Comparison of ENCODE assay signal across 23 cellular contexts in the genomic region with DNA sequence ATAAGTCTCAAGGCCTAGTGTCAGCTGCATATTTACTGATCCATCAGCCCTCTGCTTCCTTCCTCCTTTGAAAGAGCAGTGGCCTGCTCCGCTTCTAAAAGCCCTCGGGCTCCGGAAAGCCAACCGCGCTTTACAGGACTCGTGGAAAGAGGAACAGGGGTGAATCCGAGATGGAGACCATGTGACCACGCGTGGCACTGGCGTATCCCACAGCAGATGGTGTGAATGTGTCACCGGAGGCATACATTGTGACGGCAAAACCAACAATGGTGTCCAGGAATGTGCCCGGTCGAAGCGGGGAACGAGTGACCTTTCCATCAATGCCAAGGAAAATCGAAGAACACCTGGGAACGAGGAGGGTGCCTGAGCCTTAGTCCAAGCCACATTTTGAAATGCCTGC.
"Had no signal": no experiment of that assay in that cellular context is flagged by ENCODE, and none has a peak within 500 bp of the region (broad histone marks: within the 10 kb centered on the region; RNA-seq: fewer than 3 reads in every experiment).

No MANE protein-coding gene starts in this region.

- H3K36me3 ChIP-seq: brain microvascular endothelial cell, Peyer's patch had no signal

- DNase-seq: activated CD4-positive, alpha-beta T cell treated with anti-CD3 and anti-CD28 coated beads for 36 hours; activated CD4-positive, alpha-beta T cell treated with anti-CD3 and anti-CD28 coated beads, Interleukin-2, amount 50 U/mL, for 1 hour; activated CD8-positive, alpha-beta T cell treated with anti-CD3 and anti-CD28 coated beads, Interleukin-2, amount 10 ng/mL, durations not matched to agents 7 days and 5 days; activated gamma-delta T cell treated with Interleukin-2 at 50 U/mL for 16 hours; activated naive CD4-positive, alpha-beta T cell treated with anti-CD3 and anti-CD28 coated beads, Interleukin-2, amount 10 ng/mL, durations not matched to agents 7 days and 5 days; activated naive CD8-positive, alpha-beta T cell treated with anti-CD3 and anti-CD28 coated beads for 36 hours; activated T-cell treated with anti-CD3 and anti-CD28 coated beads, Interleukin-2, amount 50 U/mL, for 48 hours; brain microvascular endothelial cell; caudate nucleus; Karpas-422; MM.1S; NCI-H1436 treated with DMSO at 0.1 percent for 48 hours; NCI-H187; NCI-H2081; NCI-H510A treated with DMSO at 0.1 percent for 48 hours; T-cell; T-helper 2 cell; T1000 had no signal

- H3K4me1 Mint-ChIP-seq: activated naive CD4-positive, alpha-beta T cell treated with anti-CD3 and anti-CD28 coated beads, Interleukin-2, amount 10 ng/mL, durations not matched to agents 7 days and 5 days; activated naive CD8-positive, alpha-beta T cell treated with anti-CD3 and anti-CD28 coated beads for 36 hours had no signal

- H3K27ac Mint-ChIP-seq: activated CD4-positive, alpha-beta T cell treated with anti-CD3 and anti-CD28 coated beads for 36 hours; activated CD8-positive, alpha-beta T cell treated with anti-CD3 and anti-CD28 coated beads, Interleukin-2, amount 10 ng/mL, durations not matched to agents 7 days and 5 days; activated naive CD4-positive, alpha-beta T cell treated with anti-CD3 and anti-CD28 coated beads, Interleukin-2, amount 10 ng/mL, durations not matched to agents 7 days and 5 days; activated naive CD8-positive, alpha-beta T cell treated with anti-CD3 and anti-CD28 coated beads for 36 hours; activated T-helper 2 cell treated with anti-CD3 and anti-CD28 coated beads, Interferon-gamma antibody, Interleukin-2, Interleukin-4, amounts not matched to agents 10 μg/mL and 5 μg/mL and 100 μg/mL, durations not matched to agents 14 hours and 24 hours and 36 hours; T-cell had no signal

- H3K27me3 Mint-ChIP-seq: activated CD4-positive, alpha-beta T cell treated with anti-CD3 and anti-CD28 coated beads for 36 hours; activated naive CD4-positive, alpha-beta T cell treated with anti-CD3 and anti-CD28 coated beads, Interleukin-2, amount 10 ng/mL, durations not matched to agents 7 days and 5 days; activated naive CD8-positive, alpha-beta T cell treated with anti-CD3 and anti-CD28 coated beads for 36 hours; T-cell had no signal

- H3K4me1 ChIP-seq: Peyer's patch had no signal

- H3K27ac ChIP-seq: brain microvascular endothelial cell, Peyer's patch, SK-N-MC, VCaP had no signal

- H3K4me3 Mint-ChIP-seq: activated CD4-positive, alpha-beta T cell treated with anti-CD3 and anti-CD28 coated beads for 36 hours; activated CD8-positive, alpha-beta T cell treated with anti-CD3 and anti-CD28 coated beads, Interleukin-2, amount 10 ng/mL, durations not matched to agents 7 days and 5 days; activated naive CD4-positive, alpha-beta T cell treated with anti-CD3 and anti-CD28 coated beads, Interleukin-2, amount 10 ng/mL, durations not matched to agents 7 days and 5 days; activated naive CD8-positive, alpha-beta T cell treated with anti-CD3 and anti-CD28 coated beads for 36 hours; T-cell had no signal

- H3K36me3 Mint-ChIP-seq: activated naive CD4-positive, alpha-beta T cell treated with anti-CD3 and anti-CD28 coated beads, Interleukin-2, amount 10 ng/mL, durations not matched to agents 7 days and 5 days; activated naive CD8-positive, alpha-beta T cell treated with anti-CD3 and anti-CD28 coated beads for 36 hours had no signal

- H3K27me3 ChIP-seq: brain microvascular endothelial cell, Peyer's patch had no signal

- H3K4me3 ChIP-seq: K562, Peyer's patch, SK-N-MC had no signal
